ENCODE assay signal across 9 cellular contexts in genomic region chr14:64891839-64892375, GRCh38. TPM values are rescaled to one million over a fixed set of nuclear protein-coding genes. Genes with fewer than 3 reads are reported as not detected.
DNase-seq lines count a peak whose midpoint lies in the region; ATAC-seq and TF ChIP-seq lines count a peak whose summit lies in the region.
"Had no signal": no experiment of that assay in that cellular context is flagged by ENCODE, and none has a peak within 500 bp of the region (broad histone marks: within the 10 kb centered on the region; RNA-seq: fewer than 3 reads in every experiment).

No MANE protein-coding gene starts in this region.

- no peak overlapping the region for H3K27ac Mint-ChIP-seq in activated T-helper 1 cell treated with anti-CD3 and anti-CD28 coated beads, Interleukin-12 subunit alpha, Interleukin-12 subunit beta, Interleukin-2, Interleukin-4 antibody, amounts not matched to agents 30 ng/mL and 10 ng/mL and 1 ng/mL, durations not matched to agents 14 hours and 24 hours and 36 hours
- H3K27ac Mint-ChIP-seq: activated naive CD4-positive, alpha-beta T cell treated with anti-CD3 and anti-CD28 coated beads, Interleukin-2, amount 50 U/mL, for 24 hours had no signal

- no peak overlapping the region for H3K4me3 ChIP-seq in H7 (ENCODE audit: insufficient read depth, low read depth, low read length)
- H3K4me3 ChIP-seq in heart right ventricle = no peak overlapping the region
- no peak overlapping the region for H3K4me3 ChIP-seq in gastrocnemius medialis

- in situ Hi-C loops in gastrocnemius medialis (cut with MboI; ENCODE audit: low sequenced_read_pairs in 4 of 4) = loop anchor here (5.0 to 10.0 kb wide), 3 partner anchors 70 to 217 kb away; no protein-coding TSS in a partner anchor

- intact Hi-C loops in activated T-helper 1 cell treated with anti-CD3 and anti-CD28 coated beads, Interleukin-12 subunit alpha, Interleukin-12 subunit beta, Interleukin-2, Interleukin-4 antibody, amounts not matched to agents 30 ng/mL and 10 ng/mL and 1 ng/mL, durations not matched to agents 14 hours and 24 hours and 36 hours (cut with micrococcal nuclease) = loop anchor here (5.0 kb wide), 3 partner anchors 70 to 220 kb away; no protein-coding TSS in a partner anchor
- intact Hi-C loops in heart right ventricle (cut with DNase I) (loop anchor here in 9 of 10 donors (2.0 to 10.0 kb wide), 6 partner anchors 69 to 220 kb away; no protein-coding TSS in a partner anchor), gastrocnemius medialis (cut with DNase I; ENCODE audit: low total_unique reads) (loop anchor here (5.0 kb wide), 3 partner anchors 70 to 220 kb away; no protein-coding TSS in a partner anchor)

- no peaks in the 10 kb centered on the region for H3K36me3 Mint-ChIP-seq in activated T-helper 1 cell treated with anti-CD3 and anti-CD28 coated beads, Interleukin-12 subunit alpha, Interleukin-12 subunit beta, Interleukin-2, Interleukin-4 antibody, amounts not matched to agents 30 ng/mL and 10 ng/mL and 1 ng/mL, durations not matched to agents 14 hours and 24 hours and 36 hours (ENCODE audit: low read depth)
- H3K36me3 Mint-ChIP-seq: activated naive CD4-positive, alpha-beta T cell treated with anti-CD3 and anti-CD28 coated beads, Interleukin-2, amount 50 U/mL, for 24 hours had no signal

- WGBS in heart right ventricle, 2 donors = 47 to 49% methylated on average over 2 of the region's 2 CpGs

- no peaks in the 10 kb centered on the region for H3K4me1 Mint-ChIP-seq in activated T-helper 1 cell treated with anti-CD3 and anti-CD28 coated beads, Interleukin-12 subunit alpha, Interleukin-12 subunit beta, Interleukin-2, Interleukin-4 antibody, amounts not matched to agents 30 ng/mL and 10 ng/mL and 1 ng/mL, durations not matched to agents 14 hours and 24 hours and 36 hours (ENCODE audit: low read depth)
- H3K4me1 Mint-ChIP-seq: activated naive CD4-positive, alpha-beta T cell treated with anti-CD3 and anti-CD28 coated beads, Interleukin-2, amount 50 U/mL, for 24 hours had no signal

- peak; percentile 43 to 81 (median 75) for ATAC-seq in heart right ventricle
- peak; percentile 98 for ATAC-seq in gastrocnemius medialis

- H3K9me3 ChIP-seq in heart right ventricle (no peaks in the 10 kb centered on the region), gastrocnemius medialis (no peaks in the 10 kb centered on the region)

- H3K9me3 Mint-ChIP-seq in activated T-helper 1 cell treated with anti-CD3 and anti-CD28 coated beads, Interleukin-12 subunit alpha, Interleukin-12 subunit beta, Interleukin-2, Interleukin-4 antibody, amounts not matched to agents 30 ng/mL and 10 ng/mL and 1 ng/mL, durations not matched to agents 14 hours and 24 hours and 36 hours = no peaks in the 10 kb centered on the region
- H3K9me3 Mint-ChIP-seq: activated naive CD4-positive, alpha-beta T cell treated with anti-CD3 and anti-CD28 coated beads, Interleukin-2, amount 50 U/mL, for 24 hours had no signal

- H3K4me3 Mint-ChIP-seq in activated T-helper 1 cell treated with anti-CD3 and anti-CD28 coated beads, Interleukin-12 subunit alpha, Interleukin-12 subunit beta, Interleukin-2, Interleukin-4 antibody, amounts not matched to agents 30 ng/mL and 10 ng/mL and 1 ng/mL, durations not matched to agents 14 hours and 24 hours and 36 hours = no peak overlapping the region
- H3K4me3 Mint-ChIP-seq: activated naive CD4-positive, alpha-beta T cell treated with anti-CD3 and anti-CD28 coated beads, Interleukin-2, amount 50 U/mL, for 24 hours had no signal

- H3K27me3 Mint-ChIP-seq in activated T-helper 1 cell treated with anti-CD3 and anti-CD28 coated beads, Interleukin-12 subunit alpha, Interleukin-12 subunit beta, Interleukin-2, Interleukin-4 antibody, amounts not matched to agents 30 ng/mL and 10 ng/mL and 1 ng/mL, durations not matched to agents 14 hours and 24 hours and 36 hours (ENCODE audit: insufficient read depth) = peaks cover 42% of the 10 kb centered on the region

- H3K27me3 ChIP-seq in H7 (ENCODE audit: control insufficient read depth, insufficient read depth, low read length) = no peaks in the 10 kb centered on the region
- H3K27me3 ChIP-seq in heart right ventricle = peaks cover 0 to 23% (median 5%) of the 10 kb centered on the region in 7 donors
- H3K27me3 ChIP-seq in gastrocnemius medialis = no peaks in the 10 kb centered on the region

- no peak overlapping the region for H3K27ac ChIP-seq in heart right ventricle
- H3K27ac ChIP-seq in gastrocnemius medialis = peak overlapping the region in 1 of 4 donors; percentile 18

- no peaks in the 10 kb centered on the region for H3K4me1 ChIP-seq in heart right ventricle
- H3K4me1 ChIP-seq in gastrocnemius medialis = peaks cover 0 to 12% of the 10 kb centered on the region in 2 donors

- H3K36me3 ChIP-seq in H7 (replicated peaks; ENCODE audit: control insufficient read depth, insufficient read depth, low read length) = no peaks in the 10 kb centered on the region
- H3K36me3 ChIP-seq in heart right ventricle = no peaks in the 10 kb centered on the region
- no peaks in the 10 kb centered on the region for H3K36me3 ChIP-seq in gastrocnemius medialis

- peak; percentile 16 to 83 (median 75) for DNase-seq in NCI-H1417 (lab: John Stamatoyannopoulos, UW)
- DNase-seq in NCI-H1417 treated with DMSO at 0.1 percent for 48 hours (lab: John Stamatoyannopoulos, UW) = no peak
- peak; percentile 59 for DNase-seq in H7
- peak; percentile 62 for DNase-seq in NCI-H2227 (lab: John Stamatoyannopoulos, UW; ENCODE audit: unreplicated experiment)
- peak; percentile 24 for DNase-seq in activated T-helper 1 cell treated with anti-CD3 and anti-CD28 coated beads, Interleukin-12 subunit alpha, Interleukin-12 subunit beta, Interleukin-2, Interleukin-4 antibody, amounts not matched to agents 30 ng/mL and 10 ng/mL and 1 ng/mL, durations not matched to agents 14 hours and 24 hours and 36 hours (ENCODE audit: low spot score)
- DNase-seq in heart right ventricle = peak in 1 of 2 donors; percentile 24
- DNase-seq in gastrocnemius medialis = no peak
- no peak for DNase-seq in ureter (ENCODE audit: low spot score)

- no peak for TF ChIP-seq POLR2A in gastrocnemius medialis (IDR thresholded peaks at IDR 0.05)

- TF ChIP-seq CTCF in heart right ventricle (IDR thresholded peaks at IDR 0.05) (peak in 8 of 9 donors; percentile 31 to 73 (median 68)), gastrocnemius medialis (IDR thresholded peaks at IDR 0.05 in 4 of 5, conservative IDR thresholded peaks at IDR 0.05 in 1 of 5) (peak; percentile 60 to 84 (median 70))

RNA-seq across cellular contexts. Expression of gene SPTB, which starts 12.2 kb away (rescaled TPM):
- 0.17 and 0.22 TPM in 2 replicates for total RNA-seq in H7 (2014; rRNA removed; shearing (Covaris generic))
- total RNA-seq in activated T-helper 1 cell treated with anti-CD3 and anti-CD28 coated beads, Interleukin-12 subunit alpha, Interleukin-12 subunit beta, Interleukin-2, Interleukin-4 antibody, amounts not matched to agents 30 ng/mL and 10 ng/mL and 1 ng/mL, durations not matched to agents 14 hours and 24 hours and 36 hours = not detected in 2 replicates
- 100 to 1,000 TPM in 2 of 10 donors, 10 to 100 TPM in 8; 81.8 to 114 (median 94.8) TPM for total RNA-seq in heart right ventricle
- polyA plus RNA-seq in heart right ventricle = 10 to 100 TPM; 24.0 to 64.7 TPM
- 100 to 1,000 TPM; 123 to 554 (median 266) TPM for total RNA-seq in gastrocnemius medialis
- total RNA-seq in ureter = 1.9 TPM

RNA-seq across cellular contexts. Expression of gene CHURC1, which starts 22.3 kb away (rescaled TPM):
- total RNA-seq in H7 (2014; rRNA removed; shearing (Covaris generic)) = 19.5 and 21.9 TPM in 2 replicates
- 50.7 and 51.3 TPM in 2 replicates for total RNA-seq in activated T-helper 1 cell treated with anti-CD3 and anti-CD28 coated beads, Interleukin-12 subunit alpha, Interleukin-12 subunit beta, Interleukin-2, Interleukin-4 antibody, amounts not matched to agents 30 ng/mL and 10 ng/mL and 1 ng/mL, durations not matched to agents 14 hours and 24 hours and 36 hours
- 10 to 100 TPM; 59.2 to 98.8 (median 76.3) TPM for total RNA-seq in heart right ventricle
- polyA plus RNA-seq in heart right ventricle = 10 to 100 TPM; 46.2 to 49.4 TPM
- total RNA-seq in gastrocnemius medialis = 100 to 1,000 TPM in 1 of 4 donors, 10 to 100 TPM in 3; 47.9 to 108 (median 79.6) TPM
- total RNA-seq in ureter = 57.3 TPM

RNA-seq across cellular contexts. Expression of gene GPX2, which starts 50.6 kb away (rescaled TPM):
- total RNA-seq in H7 (2014; rRNA removed; shearing (Covaris generic)) = 0.63 and 1.3 TPM in 2 replicates
- total RNA-seq in activated T-helper 1 cell treated with anti-CD3 and anti-CD28 coated beads, Interleukin-12 subunit alpha, Interleukin-12 subunit beta, Interleukin-2, Interleukin-4 antibody, amounts not matched to agents 30 ng/mL and 10 ng/mL and 1 ng/mL, durations not matched to agents 14 hours and 24 hours and 36 hours = not detected in 2 replicates
- total RNA-seq in heart right ventricle = not detected
- not detected for polyA plus RNA-seq in heart right ventricle
- total RNA-seq in gastrocnemius medialis = 1 to 10 TPM in 1 of 4 donors, under 1 TPM in 2, not detected in 1; 0.49 to 1.4 (median 0.61) TPM
- total RNA-seq in ureter = 342 TPM

Comparison
In these comparisons a context has a peak if more than half of its experiments do, and no peak if none do; other contexts are left out.
1. DNase-seq: peak in NCI-H1417 (3 of 3), H7 (single experiment), NCI-H2227 (single experiment) and activated T-helper 1 cell treated with anti-CD3 and anti-CD28 coated beads, Interleukin-12 subunit alpha, Interleukin-12 subunit beta, Interleukin-2, Interleukin-4 antibody, amounts not matched to agents 30 ng/mL and 10 ng/mL and 1 ng/mL, durations not matched to agents 14 hours and 24 hours and 36 hours (single experiment); none in NCI-H1417 treated with DMSO at 0.1 percent for 48 hours (single experiment), gastrocnemius medialis (0 of 2) and ureter (single experiment).
2. RNA of gene SPTB, which starts 12.2 kb away (total RNA-seq): 123 to 554 TPM in gastrocnemius medialis and 81.8 to 114 TPM in heart right ventricle; 1.9 TPM in ureter (single experiment), 0.17 to 0.22 TPM in H7 and not detected in activated T-helper 1 cell treated with anti-CD3 and anti-CD28 coated beads, Interleukin-12 subunit alpha, Interleukin-12 subunit beta, Interleukin-2, Interleukin-4 antibody, amounts not matched to agents 30 ng/mL and 10 ng/mL and 1 ng/mL, durations not matched to agents 14 hours and 24 hours and 36 hours; every median in the first group is over 10 times any median in the second.
3. RNA of gene GPX2, which starts 50.6 kb away (total RNA-seq): 342 TPM in ureter (single experiment); 0.63 to 1.3 TPM in H7, 0.49 to 1.4 TPM in gastrocnemius medialis, not detected in activated T-helper 1 cell treated with anti-CD3 and anti-CD28 coated beads, Interleukin-12 subunit alpha, Interleukin-12 subunit beta, Interleukin-2, Interleukin-4 antibody, amounts not matched to agents 30 ng/mL and 10 ng/mL and 1 ng/mL, durations not matched to agents 14 hours and 24 hours and 36 hours and not detected in heart right ventricle; every median in the first group is over 100 times any median in the second.